24 cellular contexts compared by ENCODE assay signal in the genomic region with DNA sequence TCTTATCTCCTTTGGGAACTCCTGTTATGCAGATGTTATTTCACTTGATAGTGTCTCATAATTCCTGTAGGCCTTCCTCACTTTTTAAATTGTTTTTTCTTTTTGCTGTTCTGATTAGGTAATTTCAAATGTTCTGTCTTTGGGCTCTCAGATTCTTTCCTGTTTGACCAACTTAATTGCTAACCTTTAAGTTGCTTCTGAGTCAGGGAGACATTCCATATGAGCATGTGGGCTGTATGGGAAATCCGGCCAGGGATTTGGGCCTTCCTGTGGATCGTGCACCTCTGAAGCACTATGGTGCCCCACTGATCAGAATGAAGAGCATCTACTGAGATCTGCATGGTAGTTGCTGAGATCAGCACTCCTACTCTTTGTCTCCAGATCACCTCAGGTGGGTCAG. TPM values are rescaled to one million over a fixed set of nuclear protein-coding genes. Genes with fewer than 3 reads are reported as not detected.
"Had no signal": no experiment of that assay in that cellular context is flagged by ENCODE, and none has a peak within 500 bp of the region (broad histone marks: within the 10 kb centered on the region; RNA-seq: fewer than 3 reads in every experiment).

No MANE protein-coding gene starts in this region.

- H3K27me3 ChIP-seq: MG63 had no signal

- H3K4me2 ChIP-seq: SK-N-SH had no signal

- H3K9ac ChIP-seq: SK-N-SH had no signal

- H3K9me3 ChIP-seq: MG63, SK-N-SH had no signal

- ATAC-seq: HepG2 had no signal

- DNase-seq: IMR-90, Karpas-422, KG1, MG63, NCI-H1092, NCI-H1105 treated with DMSO at 0.1 percent for 48 hours, NCI-H1417 treated with DMSO at 0.1 percent for 48 hours, NCI-H146, NCI-H187, NCI-H2029, NCI-H2081 treated with DMSO at 0.1 percent for 48 hours, NCI-H2171, NCI-H226, NCI-H446, NCI-H510A, NCI-H524 treated with DMSO at 0.1 percent for 48 hours, NCI-H69, NCI-H774, RPMI8226, SHP77, SK-N-SH had no signal

- H3K4me3 ChIP-seq: MG63 had no signal

- FAIRE-seq: HepG2, RCC 7860 had no signal

- H3K36me3 ChIP-seq: MG63 had no signal

RNA-seq across cellular contexts. Expression of a gene that starts 44.7 kb away (rescaled TPM):
- total RNA-seq: HT1080 had no signal
- polyA plus RNA-seq: HepG2 had no signal
